Comparison of ENCODE assay signal across 1 cellular context in the genomic region with DNA sequence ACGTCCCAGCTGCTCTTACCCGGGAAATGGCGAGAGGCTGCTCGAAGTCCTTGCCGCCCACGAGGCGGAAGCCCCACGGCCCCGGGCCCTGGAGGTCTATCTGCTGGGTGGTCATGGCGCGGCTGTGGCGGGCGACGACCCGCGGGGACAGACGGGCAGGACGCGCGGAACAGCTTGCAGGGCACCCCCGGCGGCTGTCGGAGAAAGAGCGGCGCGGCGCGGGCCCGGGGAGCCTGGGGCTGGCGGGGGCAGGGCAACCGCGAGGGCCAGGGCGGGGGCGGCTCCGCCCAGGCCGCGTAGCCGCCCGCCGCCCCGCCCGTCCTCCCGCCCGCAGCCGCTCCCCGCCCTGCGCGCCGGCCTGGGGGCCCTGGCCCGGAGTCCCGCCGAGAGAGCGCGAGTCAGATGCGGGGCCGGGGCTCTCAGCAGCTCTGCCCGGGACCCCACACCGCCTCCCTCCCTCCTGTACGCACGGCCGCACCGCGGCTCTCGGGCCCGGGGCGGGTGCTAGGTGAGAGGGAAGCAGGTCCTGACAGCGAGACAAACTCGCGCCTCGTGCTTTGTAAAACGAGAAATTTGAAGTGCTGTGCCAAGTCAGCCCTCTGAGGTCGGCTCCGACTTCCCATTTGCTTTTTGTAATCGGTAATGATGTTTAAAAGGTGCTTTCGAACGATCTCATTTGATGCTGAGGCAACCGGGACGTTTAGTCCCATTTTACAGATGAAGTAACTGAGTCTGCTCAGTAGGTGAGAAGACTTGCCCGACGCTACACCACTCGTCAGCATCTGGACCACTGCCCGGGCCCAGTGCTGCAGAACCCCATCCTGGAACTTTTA.
TF ChIP-seq lines count a peak whose summit lies in the region.

A gene with protein sequence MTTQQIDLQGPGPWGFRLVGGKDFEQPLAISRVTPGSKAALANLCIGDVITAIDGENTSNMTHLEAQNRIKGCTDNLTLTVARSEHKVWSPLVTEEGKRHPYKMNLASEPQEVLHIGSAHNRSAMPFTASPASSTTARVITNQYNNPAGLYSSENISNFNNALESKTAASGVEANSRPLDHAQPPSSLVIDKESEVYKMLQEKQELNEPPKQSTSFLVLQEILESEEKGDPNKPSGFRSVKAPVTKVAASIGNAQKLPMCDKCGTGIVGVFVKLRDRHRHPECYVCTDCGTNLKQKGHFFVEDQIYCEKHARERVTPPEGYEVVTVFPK (minus strand): TSS at position 203 of the 833 bp plus-strand sequence. CDS start 88 bp downstream, at position 115.

TF ChIP-seq in HepG2, 621 proteins besides CTCF, POLR2A, EP300 and RAD21 (continued from another document and continues in another):
- TF ChIP-seq, protein P1, sequence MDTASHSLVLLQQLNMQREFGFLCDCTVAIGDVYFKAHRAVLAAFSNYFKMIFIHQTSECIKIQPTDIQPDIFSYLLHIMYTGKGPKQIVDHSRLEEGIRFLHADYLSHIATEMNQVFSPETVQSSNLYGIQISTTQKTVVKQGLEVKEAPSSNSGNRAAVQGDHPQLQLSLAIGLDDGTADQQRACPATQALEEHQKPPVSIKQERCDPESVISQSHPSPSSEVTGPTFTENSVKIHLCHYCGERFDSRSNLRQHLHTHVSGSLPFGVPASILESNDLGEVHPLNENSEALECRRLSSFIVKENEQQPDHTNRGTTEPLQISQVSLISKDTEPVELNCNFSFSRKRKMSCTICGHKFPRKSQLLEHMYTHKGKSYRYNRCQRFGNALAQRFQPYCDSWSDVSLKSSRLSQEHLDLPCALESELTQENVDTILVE (CRISPR knock-in tag; IDR thresholded peaks at IDR 0.05): no peak
- TF ChIP-seq SYNCRIP (IDR thresholded peaks at IDR 0.05; ENCODE audit: insufficient read depth, low read depth, low read length): no peak
- TF ChIP-seq ARID2 (CRISPR knock-in tag; IDR thresholded peaks at IDR 0.05; ENCODE audit: borderline replicate concordance): no peak
- TF ChIP-seq NONO (IDR thresholded peaks at IDR 0.05): no peak
- peak; percentile 58; the same call in 1 of the 2 replicates for TF ChIP-seq NONO (CRISPR knock-in tag; conservative IDR thresholded peaks at IDR 0.05)
- TF ChIP-seq TFE3 (CRISPR knock-in tag; IDR thresholded peaks at IDR 0.05): no peak
- TF ChIP-seq ZNF749 (CRISPR knock-in tag; IDR thresholded peaks at IDR 0.05; ENCODE audit: borderline replicate concordance): no peak
- TF ChIP-seq ZSCAN5A (CRISPR knock-in tag; IDR thresholded peaks at IDR 0.05; ENCODE audit: borderline replicate concordance): 0 out of 2 replicates have a peak, but pooled peaks have one; percentile 43
- no peak for TF ChIP-seq ISX (CRISPR knock-in tag; conservative IDR thresholded peaks at IDR 0.05)
- TF ChIP-seq ZNF790 (CRISPR knock-in tag; IDR thresholded peaks at IDR 0.05; ENCODE audit: borderline replicate concordance): no peak
- no peak for TF ChIP-seq ETV6 (CRISPR knock-in tag; conservative IDR thresholded peaks at IDR 0.05)
- TF ChIP-seq ZNF782 (CRISPR knock-in tag; IDR thresholded peaks at IDR 0.05; ENCODE audit: borderline replicate concordance): peak; percentile 60; the same call in 1 of the 2 replicates
- peak; percentile 75 for TF ChIP-seq ZFX (CRISPR knock-in tag; IDR thresholded peaks at IDR 0.05; ENCODE audit: low read depth)
- no peak for TF ChIP-seq ZNF773 (CRISPR knock-in tag; IDR thresholded peaks at IDR 0.05; ENCODE audit: borderline replicate concordance)
- TF ChIP-seq, protein P2, sequence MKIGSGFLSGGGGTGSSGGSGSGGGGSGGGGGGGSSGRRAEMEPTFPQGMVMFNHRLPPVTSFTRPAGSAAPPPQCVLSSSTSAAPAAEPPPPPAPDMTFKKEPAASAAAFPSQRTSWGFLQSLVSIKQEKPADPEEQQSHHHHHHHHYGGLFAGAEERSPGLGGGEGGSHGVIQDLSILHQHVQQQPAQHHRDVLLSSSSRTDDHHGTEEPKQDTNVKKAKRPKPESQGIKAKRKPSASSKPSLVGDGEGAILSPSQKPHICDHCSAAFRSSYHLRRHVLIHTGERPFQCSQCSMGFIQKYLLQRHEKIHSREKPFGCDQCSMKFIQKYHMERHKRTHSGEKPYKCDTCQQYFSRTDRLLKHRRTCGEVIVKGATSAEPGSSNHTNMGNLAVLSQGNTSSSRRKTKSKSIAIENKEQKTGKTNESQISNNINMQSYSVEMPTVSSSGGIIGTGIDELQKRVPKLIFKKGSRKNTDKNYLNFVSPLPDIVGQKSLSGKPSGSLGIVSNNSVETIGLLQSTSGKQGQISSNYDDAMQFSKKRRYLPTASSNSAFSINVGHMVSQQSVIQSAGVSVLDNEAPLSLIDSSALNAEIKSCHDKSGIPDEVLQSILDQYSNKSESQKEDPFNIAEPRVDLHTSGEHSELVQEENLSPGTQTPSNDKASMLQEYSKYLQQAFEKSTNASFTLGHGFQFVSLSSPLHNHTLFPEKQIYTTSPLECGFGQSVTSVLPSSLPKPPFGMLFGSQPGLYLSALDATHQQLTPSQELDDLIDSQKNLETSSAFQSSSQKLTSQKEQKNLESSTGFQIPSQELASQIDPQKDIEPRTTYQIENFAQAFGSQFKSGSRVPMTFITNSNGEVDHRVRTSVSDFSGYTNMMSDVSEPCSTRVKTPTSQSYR (CRISPR knock-in tag; IDR thresholded peaks at IDR 0.05; ENCODE audit: borderline replicate concordance): peak; percentile 66
- peak; percentile 80; the same call in 1 of the 2 replicates for TF ChIP-seq ZNF446 (CRISPR knock-in tag; IDR thresholded peaks at IDR 0.05)
- peak; percentile 82; the same call in 1 of the 2 replicates for TF ChIP-seq ADNP (CRISPR knock-in tag; IDR thresholded peaks at IDR 0.05)
- TF ChIP-seq TRAFD1 (CRISPR knock-in tag; IDR thresholded peaks at IDR 0.05; ENCODE audit: borderline replicate concordance): no peak
- 0 out of 2 replicates have a peak, but pooled peaks have one; percentile 46 for TF ChIP-seq SAFB2 (CRISPR knock-in tag; IDR thresholded peaks at IDR 0.05; ENCODE audit: borderline replicate concordance, low read depth)
- peak; percentile 20; the same call in 1 of the 2 replicates for TF ChIP-seq RXRA (CRISPR knock-in tag; IDR thresholded peaks at IDR 0.05)
- peak; percentile 12; the same call in 1 of the 2 replicates for TF ChIP-seq ZGPAT (CRISPR knock-in tag; IDR thresholded peaks at IDR 0.05)
- 0 out of 2 replicates have a peak, but pooled peaks have one; percentile 24 for TF ChIP-seq ZNF503 (CRISPR knock-in tag; IDR thresholded peaks at IDR 0.05)
- peak; percentile 40; the same call in 1 of the 2 replicates for TF ChIP-seq ZNF292 (CRISPR knock-in tag; IDR thresholded peaks at IDR 0.05; ENCODE audit: borderline replicate concordance, low read depth)
- TF ChIP-seq MAFG (CRISPR knock-in tag; IDR thresholded peaks at IDR 0.05): no peak; the same call in 1 of the 2 replicates
- no peak for TF ChIP-seq ZNF296 (CRISPR knock-in tag; conservative IDR thresholded peaks at IDR 0.05)
- no peak for TF ChIP-seq NR2F6 (IDR thresholded peaks at IDR 0.05)
- TF ChIP-seq NR2F6 (CRISPR knock-in tag; IDR thresholded peaks at IDR 0.05): no peak; the same call in 1 of the 2 replicates
- TF ChIP-seq ZNF556 (CRISPR knock-in tag; IDR thresholded peaks at IDR 0.05; ENCODE audit: borderline replicate concordance): peak; percentile 56; the same call in 1 of the 2 replicates
- peak; percentile 35 for TF ChIP-seq PHF5A (CRISPR knock-in tag; IDR thresholded peaks at IDR 0.05; ENCODE audit: low read depth, unreplicated experiment)
- no peak for TF ChIP-seq RARA (CRISPR knock-in tag; IDR thresholded peaks at IDR 0.05)
- TF ChIP-seq FOXA1 (IDR thresholded peaks at IDR 0.05): no peak
- TF ChIP-seq FOXA1 (CRISPR knock-in tag; IDR thresholded peaks at IDR 0.05): 0 out of 2 replicates have a peak, but pooled peaks have one; percentile 6
- TF ChIP-seq MXD1 (CRISPR knock-in tag; IDR thresholded peaks at IDR 0.05): peak; percentile 69
- TF ChIP-seq SRSF1 (optimal IDR thresholded peaks at IDR 0.05; ENCODE audit: low read depth, low read length): no peak
- TF ChIP-seq ZNF101 (CRISPR knock-in tag; IDR thresholded peaks at IDR 0.05; ENCODE audit: borderline replicate concordance, low read depth): no peak
- TF ChIP-seq TMF1 (CRISPR knock-in tag; IDR thresholded peaks at IDR 0.05; ENCODE audit: low read depth): peak; percentile 67; the same call in 1 of the 2 replicates
- peak; percentile 49; the same call in 1 of the 2 replicates for TF ChIP-seq SALL1 (CRISPR knock-in tag; IDR thresholded peaks at IDR 0.05)
- 0 out of 2 replicates have a peak, but pooled peaks have one; percentile 22 for TF ChIP-seq BRD4 (CRISPR knock-in tag; IDR thresholded peaks at IDR 0.05)
- no peak for TF ChIP-seq NCOA1 (CRISPR knock-in tag; IDR thresholded peaks at IDR 0.05)
- 0 out of 2 replicates have a peak, but pooled peaks have one; percentile 42 for TF ChIP-seq MEIS2 (CRISPR knock-in tag; IDR thresholded peaks at IDR 0.05)
- TF ChIP-seq KDM2A (CRISPR knock-in tag; IDR thresholded peaks at IDR 0.05; ENCODE audit: borderline replicate concordance, low read depth): peak; percentile 61; the same call in 1 of the 2 replicates
- no peak for TF ChIP-seq DPF2 (CRISPR knock-in tag; IDR thresholded peaks at IDR 0.05; ENCODE audit: borderline replicate concordance, low read depth)
